ENCODE assay signal across 11 cellular contexts in the genomic region with DNA sequence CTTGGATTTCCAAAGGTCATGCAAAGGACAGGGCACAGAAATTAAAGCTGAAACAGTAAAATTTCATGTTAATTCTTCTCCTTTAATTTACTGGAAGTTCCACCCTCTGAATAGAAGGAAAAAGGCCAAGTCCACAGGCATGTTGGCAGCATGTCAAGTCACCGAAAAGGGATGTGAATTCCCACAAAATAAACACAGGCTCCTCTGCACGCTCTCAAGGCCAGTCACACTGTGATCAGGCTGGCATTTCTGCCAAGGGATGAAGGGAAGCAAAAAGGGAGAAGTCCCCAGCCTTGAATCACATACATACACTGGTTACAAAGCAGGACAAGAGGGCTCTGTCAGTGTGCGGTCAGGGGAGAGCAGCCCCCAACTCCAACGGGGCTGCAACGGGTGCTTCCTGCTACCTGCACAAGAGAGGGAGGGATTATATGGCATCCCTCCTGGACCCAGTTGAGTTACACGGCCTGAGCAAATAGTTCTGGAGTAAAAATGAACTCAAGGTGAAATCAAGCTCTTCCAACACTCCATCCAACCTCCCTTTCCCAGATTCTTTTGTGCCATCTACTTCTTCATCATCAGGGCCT. TPM values are rescaled to one million over a fixed set of nuclear protein-coding genes. Genes with fewer than 3 reads are reported as not detected.
DNase-seq lines count a peak whose midpoint lies in the region; ATAC-seq and TF ChIP-seq lines count a peak whose summit lies in the region.
"Had no signal": no experiment of that assay in that cellular context is flagged by ENCODE, and none has a peak within 500 bp of the region (broad histone marks: within the 10 kb centered on the region; RNA-seq: fewer than 3 reads in every experiment).

No MANE protein-coding gene starts in this region.

- H3K79me2 ChIP-seq in fibroblast of lung (ENCODE audit: control insufficient read depth, insufficient read depth, low read length) = no peaks in the 10 kb centered on the region

- H3K4me3 Mint-ChIP-seq in nephron = peak overlapping the region in 1 of 3 experiments; percentile 68
- H3K4me3 Mint-ChIP-seq: activated B cell treated with CpG ODN at 0.5 μM for 24 hours, natural killer cell had no signal

- TF ChIP-seq CTCF in AG09319 (IDR thresholded peaks at IDR 0.05; ENCODE audit: low read depth, low read length) = no peak
- TF ChIP-seq CTCF in fibroblast of lung (conservative IDR thresholded peaks at IDR 0.05 in 1 of 2, IDR thresholded peaks at IDR 0.05 in 1 of 2; ENCODE audit: low read depth in 1 of 2, low read length in 2 of 2) = no peak
- no peak for TF ChIP-seq CTCF in nephron (IDR thresholded peaks at IDR 0.05; ENCODE audit: unreplicated experiment in 3 of 3)
- TF ChIP-seq CTCF in GM13976 (IDR thresholded peaks at IDR 0.05; ENCODE audit: borderline replicate concordance, control extremely low read depth, extremely low read depth, insufficient read depth, missing control alignments) = no peak

- H3K4me3 ChIP-seq in fibroblast of lung (replicated peaks in 1 of 4; ENCODE audit: control extremely low read depth in 1 of 4, insufficient read depth in 1 of 4, low read depth in 3 of 4, low read length in 4 of 4) = no peak overlapping the region
- H3K4me3 ChIP-seq: smooth muscle cell had no signal

- peak; percentile 74 for DNase-seq in AG09319 (ENCODE audit: extremely low read depth, low read depth)
- DNase-seq in NCI-H446 treated with DMSO at 0.1 percent for 48 hours (lab: John Stamatoyannopoulos, UW) = peak; percentile 17
- DNase-seq in fibroblast of lung (ENCODE audit: low read depth in 2 of 2) = peak; percentile 80 to 87
- no peak for DNase-seq in activated CD8-positive, alpha-beta memory T cell treated with anti-CD3 and anti-CD28 coated beads, Interleukin-2, amount 50 U/mL, for 4 hours
- no peak for DNase-seq in NCI-H1930 (lab: John Stamatoyannopoulos, UW)
- DNase-seq in GM13976 (ENCODE audit: low spot score) = no peak
- DNase-seq: activated B cell treated with CpG ODN at 0.5 μM for 24 hours, natural killer cell had no signal

- peak overlapping the region; percentile 3 for H3K4me2 ChIP-seq in fibroblast of lung (ENCODE audit: extremely low read depth, insufficient read depth, low read length)
- H3K4me2 ChIP-seq: smooth muscle cell had no signal

- H3K4me1 Mint-ChIP-seq in nephron = peaks cover 68% of the 10 kb centered on the region
- H3K4me1 Mint-ChIP-seq: activated B cell treated with CpG ODN at 0.5 μM for 24 hours, natural killer cell had no signal

- no peaks in the 10 kb centered on the region for H3K9me3 ChIP-seq in fibroblast of lung (ENCODE audit: control insufficient read depth, insufficient read depth, low read depth, low read length)

- H3K27ac Mint-ChIP-seq in nephron = peak overlapping the region in 2 of 3 experiments; percentile 39 to 41
- H3K27ac Mint-ChIP-seq: activated B cell treated with CpG ODN at 0.5 μM for 24 hours, natural killer cell had no signal

- H3K27me3 Mint-ChIP-seq in nephron (ENCODE audit: low read depth) = peaks cover 8% of the 10 kb centered on the region

- H3K9me3 Mint-ChIP-seq in nephron = no peaks in the 10 kb centered on the region
- H3K9me3 Mint-ChIP-seq: activated B cell treated with CpG ODN at 0.5 μM for 24 hours had no signal

- H3K36me3 ChIP-seq in fibroblast of lung (ENCODE audit: control insufficient read depth, insufficient read depth, low read length) = no peaks in the 10 kb centered on the region

- no peaks in the 10 kb centered on the region for H3K27me3 ChIP-seq in fibroblast of lung (ENCODE audit: control insufficient read depth, insufficient read depth, low read length)

- in situ Hi-C loops in GM13976 (cut with MboI; ENCODE audit: low sequenced_read_pairs, unreplicated experiment) = no loop called here

- H4K20me1 ChIP-seq in fibroblast of lung (ENCODE audit: control insufficient read depth, extremely low read depth, insufficient read depth, low read length) = no peaks in the 10 kb centered on the region

- no peak overlapping the region for H2AFZ ChIP-seq in fibroblast of lung (ENCODE audit: low read length)

- H3K4me1 ChIP-seq in fibroblast of lung (ENCODE audit: control insufficient read depth, extremely low read depth, insufficient read depth, low read length) = no peaks in the 10 kb centered on the region

- no peak for ATAC-seq in GM21423 (IDR thresholded peaks at IDR 0.05; ENCODE audit: unreplicated experiment)
- ATAC-seq: natural killer cell had no signal

- no peak overlapping the region for H3K9ac ChIP-seq in fibroblast of lung (ENCODE audit: insufficient read depth, low read length)

- no peaks in the 10 kb centered on the region for H3K36me3 Mint-ChIP-seq in nephron (ENCODE audit: low read depth)
- H3K36me3 Mint-ChIP-seq: natural killer cell had no signal

- H3K27ac ChIP-seq in fibroblast of lung (ENCODE audit: insufficient read depth, low read length) = no peak overlapping the region

RNA-seq across cellular contexts. Expression of gene DCLK1, which starts 6.9 kb away (rescaled TPM):
- 6.3 and 14.4 TPM in 2 replicates for total RNA-seq in fibroblast of lung
- polyA plus RNA-seq in fibroblast of lung = 0.56 and 2.9 TPM in 2 replicates
- polyA plus RNA-seq in fibroblast of lung (2012) = 0.38 and 2.4 TPM in 2 replicates
- 0.94 and 5.1 TPM in 2 replicates for polyA minus RNA-seq in fibroblast of lung (ENCODE audit: low replicate concordance)
- total RNA-seq: activated B cell treated with CpG ODN at 0.5 μM for 24 hours, natural killer cell had no signal
- polyA plus RNA-seq: smooth muscle cell had no signal

Comparison
In these comparisons a context has a peak if more than half of its experiments do, and no peak if none do; other contexts are left out.
1. DNase-seq: peak in AG09319 (single experiment), NCI-H446 treated with DMSO at 0.1 percent for 48 hours (single experiment) and fibroblast of lung (2 of 2); none in activated CD8-positive, alpha-beta memory T cell treated with anti-CD3 and anti-CD28 coated beads, Interleukin-2, amount 50 U/mL, for 4 hours (single experiment), NCI-H1930 (0 of 2) and GM13976 (single experiment).